1 cellular context compared by ENCODE assay signal in genomic region chrX:41350976-41351569, GRCh38.
TF ChIP-seq lines count a peak whose summit lies in the region.

No MANE protein-coding gene starts in this region.

TF ChIP-seq in WTC11, 78 proteins besides CTCF, POLR2A, EP300 and RAD21 (continued from another document and continues in another):
- TF ChIP-seq ZNF512 (CRISPR knock-in tag; IDR thresholded peaks at IDR 0.05; ENCODE audit: borderline replicate concordance) (no peak), FOXP1 (CRISPR knock-in tag; IDR thresholded peaks at IDR 0.05; ENCODE audit: borderline replicate concordance) (no peak), RELA (CRISPR knock-in tag; IDR thresholded peaks at IDR 0.05; ENCODE audit: borderline replicate concordance) (no peak), ATF2 (CRISPR knock-in tag; IDR thresholded peaks at IDR 0.05; ENCODE audit: borderline replicate concordance, low read depth) (no peak), SMAD4 (CRISPR knock-in tag; IDR thresholded peaks at IDR 0.05) (no peak), NFYB (CRISPR knock-in tag; conservative IDR thresholded peaks at IDR 0.05; ENCODE audit: low read depth) (no peak), ZNF317 (CRISPR knock-in tag; IDR thresholded peaks at IDR 0.05; ENCODE audit: borderline replicate concordance, low read depth) (no peak), ZBTB43 (CRISPR knock-in tag; IDR thresholded peaks at IDR 0.05) (no peak), RORB (CRISPR knock-in tag; IDR thresholded peaks at IDR 0.05) (no peak), ZNF219 (CRISPR knock-in tag; IDR thresholded peaks at IDR 0.05; ENCODE audit: borderline replicate concordance) (no peak), ZNF263 (CRISPR knock-in tag; IDR thresholded peaks at IDR 0.05; ENCODE audit: low read depth) (no peak), ELF4 (CRISPR knock-in tag; IDR thresholded peaks at IDR 0.05; ENCODE audit: low read depth) (no peak), MYBL2 (CRISPR knock-in tag; IDR thresholded peaks at IDR 0.05) (no peak), ZNF232 (CRISPR knock-in tag; IDR thresholded peaks at IDR 0.05) (no peak), JAZF1 (CRISPR knock-in tag; IDR thresholded peaks at IDR 0.05) (0 out of 2 replicates have a peak, but pooled peaks have one; percentile 28), ERG (CRISPR knock-in tag; IDR thresholded peaks at IDR 0.05) (0 out of 2 replicates have a peak, but pooled peaks have one; percentile 3), TCF7 (CRISPR knock-in tag; IDR thresholded peaks at IDR 0.05; ENCODE audit: low read depth) (no peak), OVOL2 (CRISPR knock-in tag; IDR thresholded peaks at IDR 0.05; ENCODE audit: borderline replicate concordance) (0 out of 2 replicates have a peak, but pooled peaks have one; percentile 6), JUN (CRISPR knock-in tag; IDR thresholded peaks at IDR 0.05) (no peak), ZBTB21 (CRISPR knock-in tag; IDR thresholded peaks at IDR 0.05; ENCODE audit: borderline replicate concordance) (no peak), ETV6 (CRISPR knock-in tag; IDR thresholded peaks at IDR 0.05) (no peak), GABPB1 (CRISPR knock-in tag; IDR thresholded peaks at IDR 0.05) (no peak), NFE2L1 (CRISPR knock-in tag; IDR thresholded peaks at IDR 0.05) (no peak), NR2C2 (CRISPR knock-in tag; IDR thresholded peaks at IDR 0.05) (no peak)
- TF ChIP-seq, protein P1, sequence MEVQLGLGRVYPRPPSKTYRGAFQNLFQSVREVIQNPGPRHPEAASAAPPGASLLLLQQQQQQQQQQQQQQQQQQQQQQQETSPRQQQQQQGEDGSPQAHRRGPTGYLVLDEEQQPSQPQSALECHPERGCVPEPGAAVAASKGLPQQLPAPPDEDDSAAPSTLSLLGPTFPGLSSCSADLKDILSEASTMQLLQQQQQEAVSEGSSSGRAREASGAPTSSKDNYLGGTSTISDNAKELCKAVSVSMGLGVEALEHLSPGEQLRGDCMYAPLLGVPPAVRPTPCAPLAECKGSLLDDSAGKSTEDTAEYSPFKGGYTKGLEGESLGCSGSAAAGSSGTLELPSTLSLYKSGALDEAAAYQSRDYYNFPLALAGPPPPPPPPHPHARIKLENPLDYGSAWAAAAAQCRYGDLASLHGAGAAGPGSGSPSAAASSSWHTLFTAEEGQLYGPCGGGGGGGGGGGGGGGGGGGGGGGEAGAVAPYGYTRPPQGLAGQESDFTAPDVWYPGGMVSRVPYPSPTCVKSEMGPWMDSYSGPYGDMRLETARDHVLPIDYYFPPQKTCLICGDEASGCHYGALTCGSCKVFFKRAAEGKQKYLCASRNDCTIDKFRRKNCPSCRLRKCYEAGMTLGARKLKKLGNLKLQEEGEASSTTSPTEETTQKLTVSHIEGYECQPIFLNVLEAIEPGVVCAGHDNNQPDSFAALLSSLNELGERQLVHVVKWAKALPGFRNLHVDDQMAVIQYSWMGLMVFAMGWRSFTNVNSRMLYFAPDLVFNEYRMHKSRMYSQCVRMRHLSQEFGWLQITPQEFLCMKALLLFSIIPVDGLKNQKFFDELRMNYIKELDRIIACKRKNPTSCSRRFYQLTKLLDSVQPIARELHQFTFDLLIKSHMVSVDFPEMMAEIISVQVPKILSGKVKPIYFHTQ (CRISPR knock-in tag; IDR thresholded peaks at IDR 0.05), result peak; percentile 59; the same call in 1 of the 2 replicates
- TF ChIP-seq, protein P2, sequence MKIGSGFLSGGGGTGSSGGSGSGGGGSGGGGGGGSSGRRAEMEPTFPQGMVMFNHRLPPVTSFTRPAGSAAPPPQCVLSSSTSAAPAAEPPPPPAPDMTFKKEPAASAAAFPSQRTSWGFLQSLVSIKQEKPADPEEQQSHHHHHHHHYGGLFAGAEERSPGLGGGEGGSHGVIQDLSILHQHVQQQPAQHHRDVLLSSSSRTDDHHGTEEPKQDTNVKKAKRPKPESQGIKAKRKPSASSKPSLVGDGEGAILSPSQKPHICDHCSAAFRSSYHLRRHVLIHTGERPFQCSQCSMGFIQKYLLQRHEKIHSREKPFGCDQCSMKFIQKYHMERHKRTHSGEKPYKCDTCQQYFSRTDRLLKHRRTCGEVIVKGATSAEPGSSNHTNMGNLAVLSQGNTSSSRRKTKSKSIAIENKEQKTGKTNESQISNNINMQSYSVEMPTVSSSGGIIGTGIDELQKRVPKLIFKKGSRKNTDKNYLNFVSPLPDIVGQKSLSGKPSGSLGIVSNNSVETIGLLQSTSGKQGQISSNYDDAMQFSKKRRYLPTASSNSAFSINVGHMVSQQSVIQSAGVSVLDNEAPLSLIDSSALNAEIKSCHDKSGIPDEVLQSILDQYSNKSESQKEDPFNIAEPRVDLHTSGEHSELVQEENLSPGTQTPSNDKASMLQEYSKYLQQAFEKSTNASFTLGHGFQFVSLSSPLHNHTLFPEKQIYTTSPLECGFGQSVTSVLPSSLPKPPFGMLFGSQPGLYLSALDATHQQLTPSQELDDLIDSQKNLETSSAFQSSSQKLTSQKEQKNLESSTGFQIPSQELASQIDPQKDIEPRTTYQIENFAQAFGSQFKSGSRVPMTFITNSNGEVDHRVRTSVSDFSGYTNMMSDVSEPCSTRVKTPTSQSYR (CRISPR knock-in tag; IDR thresholded peaks at IDR 0.05), result no peak
- TF ChIP-seq, protein P3, sequence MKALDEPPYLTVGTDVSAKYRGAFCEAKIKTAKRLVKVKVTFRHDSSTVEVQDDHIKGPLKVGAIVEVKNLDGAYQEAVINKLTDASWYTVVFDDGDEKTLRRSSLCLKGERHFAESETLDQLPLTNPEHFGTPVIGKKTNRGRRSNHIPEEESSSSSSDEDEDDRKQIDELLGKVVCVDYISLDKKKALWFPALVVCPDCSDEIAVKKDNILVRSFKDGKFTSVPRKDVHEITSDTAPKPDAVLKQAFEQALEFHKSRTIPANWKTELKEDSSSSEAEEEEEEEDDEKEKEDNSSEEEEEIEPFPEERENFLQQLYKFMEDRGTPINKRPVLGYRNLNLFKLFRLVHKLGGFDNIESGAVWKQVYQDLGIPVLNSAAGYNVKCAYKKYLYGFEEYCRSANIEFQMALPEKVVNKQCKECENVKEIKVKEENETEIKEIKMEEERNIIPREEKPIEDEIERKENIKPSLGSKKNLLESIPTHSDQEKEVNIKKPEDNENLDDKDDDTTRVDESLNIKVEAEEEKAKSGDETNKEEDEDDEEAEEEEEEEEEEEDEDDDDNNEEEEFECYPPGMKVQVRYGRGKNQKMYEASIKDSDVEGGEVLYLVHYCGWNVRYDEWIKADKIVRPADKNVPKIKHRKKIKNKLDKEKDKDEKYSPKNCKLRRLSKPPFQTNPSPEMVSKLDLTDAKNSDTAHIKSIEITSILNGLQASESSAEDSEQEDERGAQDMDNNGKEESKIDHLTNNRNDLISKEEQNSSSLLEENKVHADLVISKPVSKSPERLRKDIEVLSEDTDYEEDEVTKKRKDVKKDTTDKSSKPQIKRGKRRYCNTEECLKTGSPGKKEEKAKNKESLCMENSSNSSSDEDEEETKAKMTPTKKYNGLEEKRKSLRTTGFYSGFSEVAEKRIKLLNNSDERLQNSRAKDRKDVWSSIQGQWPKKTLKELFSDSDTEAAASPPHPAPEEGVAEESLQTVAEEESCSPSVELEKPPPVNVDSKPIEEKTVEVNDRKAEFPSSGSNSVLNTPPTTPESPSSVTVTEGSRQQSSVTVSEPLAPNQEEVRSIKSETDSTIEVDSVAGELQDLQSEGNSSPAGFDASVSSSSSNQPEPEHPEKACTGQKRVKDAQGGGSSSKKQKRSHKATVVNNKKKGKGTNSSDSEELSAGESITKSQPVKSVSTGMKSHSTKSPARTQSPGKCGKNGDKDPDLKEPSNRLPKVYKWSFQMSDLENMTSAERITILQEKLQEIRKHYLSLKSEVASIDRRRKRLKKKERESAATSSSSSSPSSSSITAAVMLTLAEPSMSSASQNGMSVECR (CRISPR knock-in tag; IDR thresholded peaks at IDR 0.05; ENCODE audit: borderline replicate concordance), result no peak
- TF ChIP-seq, protein P4, sequence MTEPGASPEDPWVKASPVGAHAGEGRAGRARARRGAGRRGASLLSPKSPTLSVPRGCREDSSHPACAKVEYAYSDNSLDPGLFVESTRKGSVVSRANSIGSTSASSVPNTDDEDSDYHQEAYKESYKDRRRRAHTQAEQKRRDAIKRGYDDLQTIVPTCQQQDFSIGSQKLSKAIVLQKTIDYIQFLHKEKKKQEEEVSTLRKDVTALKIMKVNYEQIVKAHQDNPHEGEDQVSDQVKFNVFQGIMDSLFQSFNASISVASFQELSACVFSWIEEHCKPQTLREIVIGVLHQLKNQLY (CRISPR knock-in tag; IDR thresholded peaks at IDR 0.05), result no peak
- TF ChIP-seq, protein P5, sequence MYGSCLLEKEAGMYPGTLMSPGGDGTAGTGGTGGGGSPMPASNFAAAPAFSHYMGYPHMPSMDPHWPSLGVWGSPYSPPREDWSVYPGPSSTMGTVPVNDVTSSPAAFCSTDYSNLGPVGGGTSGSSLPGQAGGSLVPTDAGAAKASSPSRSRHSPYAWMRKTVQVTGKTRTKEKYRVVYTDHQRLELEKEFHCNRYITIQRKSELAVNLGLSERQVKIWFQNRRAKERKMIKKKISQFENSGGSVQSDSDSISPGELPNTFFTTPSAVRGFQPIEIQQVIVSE (CRISPR knock-in tag; IDR thresholded peaks at IDR 0.05; ENCODE audit: borderline replicate concordance), result no peak; the same call in 1 of the 2 replicates
- TF ChIP-seq, protein P6, sequence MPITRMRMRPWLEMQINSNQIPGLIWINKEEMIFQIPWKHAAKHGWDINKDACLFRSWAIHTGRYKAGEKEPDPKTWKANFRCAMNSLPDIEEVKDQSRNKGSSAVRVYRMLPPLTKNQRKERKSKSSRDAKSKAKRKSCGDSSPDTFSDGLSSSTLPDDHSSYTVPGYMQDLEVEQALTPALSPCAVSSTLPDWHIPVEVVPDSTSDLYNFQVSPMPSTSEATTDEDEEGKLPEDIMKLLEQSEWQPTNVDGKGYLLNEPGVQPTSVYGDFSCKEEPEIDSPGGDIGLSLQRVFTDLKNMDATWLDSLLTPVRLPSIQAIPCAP (CRISPR knock-in tag; IDR thresholded peaks at IDR 0.05), result no peak
- TF ChIP-seq, protein P7, sequence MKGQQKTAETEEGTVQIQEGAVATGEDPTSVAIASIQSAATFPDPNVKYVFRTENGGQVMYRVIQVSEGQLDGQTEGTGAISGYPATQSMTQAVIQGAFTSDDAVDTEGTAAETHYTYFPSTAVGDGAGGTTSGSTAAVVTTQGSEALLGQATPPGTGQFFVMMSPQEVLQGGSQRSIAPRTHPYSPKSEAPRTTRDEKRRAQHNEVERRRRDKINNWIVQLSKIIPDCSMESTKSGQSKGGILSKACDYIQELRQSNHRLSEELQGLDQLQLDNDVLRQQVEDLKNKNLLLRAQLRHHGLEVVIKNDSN (CRISPR knock-in tag; IDR thresholded peaks at IDR 0.05), result no peak
- TF ChIP-seq, protein P8, sequence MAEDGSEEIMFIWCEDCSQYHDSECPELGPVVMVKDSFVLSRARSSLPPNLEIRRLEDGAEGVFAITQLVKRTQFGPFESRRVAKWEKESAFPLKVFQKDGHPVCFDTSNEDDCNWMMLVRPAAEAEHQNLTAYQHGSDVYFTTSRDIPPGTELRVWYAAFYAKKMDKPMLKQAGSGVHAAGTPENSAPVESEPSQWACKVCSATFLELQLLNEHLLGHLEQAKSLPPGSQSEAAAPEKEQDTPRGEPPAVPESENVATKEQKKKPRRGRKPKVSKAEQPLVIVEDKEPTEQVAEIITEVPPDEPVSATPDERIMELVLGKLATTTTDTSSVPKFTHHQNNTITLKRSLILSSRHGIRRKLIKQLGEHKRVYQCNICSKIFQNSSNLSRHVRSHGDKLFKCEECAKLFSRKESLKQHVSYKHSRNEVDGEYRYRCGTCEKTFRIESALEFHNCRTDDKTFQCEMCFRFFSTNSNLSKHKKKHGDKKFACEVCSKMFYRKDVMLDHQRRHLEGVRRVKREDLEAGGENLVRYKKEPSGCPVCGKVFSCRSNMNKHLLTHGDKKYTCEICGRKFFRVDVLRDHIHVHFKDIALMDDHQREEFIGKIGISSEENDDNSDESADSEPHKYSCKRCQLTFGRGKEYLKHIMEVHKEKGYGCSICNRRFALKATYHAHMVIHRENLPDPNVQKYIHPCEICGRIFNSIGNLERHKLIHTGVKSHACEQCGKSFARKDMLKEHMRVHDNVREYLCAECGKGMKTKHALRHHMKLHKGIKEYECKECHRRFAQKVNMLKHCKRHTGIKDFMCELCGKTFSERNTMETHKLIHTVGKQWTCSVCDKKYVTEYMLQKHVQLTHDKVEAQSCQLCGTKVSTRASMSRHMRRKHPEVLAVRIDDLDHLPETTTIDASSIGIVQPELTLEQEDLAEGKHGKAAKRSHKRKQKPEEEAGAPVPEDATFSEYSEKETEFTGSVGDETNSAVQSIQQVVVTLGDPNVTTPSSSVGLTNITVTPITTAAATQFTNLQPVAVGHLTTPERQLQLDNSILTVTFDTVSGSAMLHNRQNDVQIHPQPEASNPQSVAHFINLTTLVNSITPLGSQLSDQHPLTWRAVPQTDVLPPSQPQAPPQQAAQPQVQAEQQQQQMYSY (CRISPR knock-in tag; IDR thresholded peaks at IDR 0.05), result no peak
